ENCODE assay signal across 19 cellular contexts in genomic region chr10:124476043-124476725, GRCh38. TPM values are rescaled to one million over a fixed set of nuclear protein-coding genes. Genes with fewer than 3 reads are reported as not detected.
"Had no signal": no experiment of that assay in that cellular context is flagged by ENCODE, and none has a peak within 500 bp of the region (broad histone marks: within the 10 kb centered on the region; RNA-seq: fewer than 3 reads in every experiment).

No MANE protein-coding gene starts in this region.

- H3K36me3 ChIP-seq: heart left ventricle, left ventricle myocardium inferior, prostate gland, vagina had no signal

- H3K27me3 Mint-ChIP-seq: T-cell had no signal

- H3K27me3 ChIP-seq: foreskin keratinocyte, heart left ventricle, spleen, vagina had no signal

- H3K27ac ChIP-seq: foreskin keratinocyte, heart left ventricle, left ventricle myocardium inferior, prostate gland, spleen, vagina had no signal

- H3K27ac Mint-ChIP-seq: nephron, T-cell had no signal

- H3K36me3 Mint-ChIP-seq: T-cell had no signal

- ATAC-seq: foreskin keratinocyte, heart left ventricle, sciatic nerve, T-cell had no signal

- H3K9me3 Mint-ChIP-seq: nephron, T-cell had no signal

- H3K4me3 Mint-ChIP-seq: nephron, T-cell had no signal

- H3K4me3 ChIP-seq: heart left ventricle, left ventricle myocardium inferior, prostate gland, spleen, vagina had no signal

- H3K4me1 Mint-ChIP-seq: nephron had no signal

- H3K9me3 ChIP-seq: heart left ventricle, left ventricle myocardium inferior, prostate gland, spleen, vagina had no signal

- DNase-seq: activated CD4-positive, CD25-positive, alpha-beta regulatory T cell treated with anti-CD3 and anti-CD28 coated beads, Interleukin-2, amount 50 U/mL, for 72 hours; activated naive CD4-positive, alpha-beta T cell treated with Interleukin-2 at 50 U/mL for 16 hours; activated T-cell treated with anti-CD3 and anti-CD28 coated beads for 4 hours; anterior cingulate cortex; cortex of kidney; effector CD8-positive, alpha-beta T cell; foreskin keratinocyte; heart left ventricle; left ventricle myocardium inferior; mesenchymal stem cell; spleen; T-cell; T-helper 9 cell had no signal

- H3K4me1 ChIP-seq: foreskin keratinocyte, prostate gland, spleen, vagina had no signal

RNA-seq across cellular contexts. Expression of gene NKX1-2, which starts 26.3 kb away (rescaled TPM):
- total RNA-seq: activated CD8-positive, alpha-beta memory T cell treated with anti-CD3 and anti-CD28 coated beads for 36 hours; heart left ventricle; left ventricle myocardium inferior; omental fat pad; sciatic nerve; spleen had no signal
- polyA plus RNA-seq: heart left ventricle, spleen had no signal
